In genomic region chr6:166275714-166276166, GRCh38 we compare ENCODE assay signal across 1 cellular context.
TF ChIP-seq lines count a peak whose summit lies in the region.

No MANE protein-coding gene starts in this region.

TF ChIP-seq in K562, 482 proteins besides CTCF, POLR2A, EP300 and RAD21 (continued from another document):
- no peak for TF ChIP-seq CEBPZ (IDR thresholded peaks at IDR 0.05; ENCODE audit: borderline replicate concordance, low read depth, low read length)
- no peak for TF ChIP-seq PTRF (tag; IDR thresholded peaks at IDR 0.05)
- TF ChIP-seq CTCFL (IDR thresholded peaks at IDR 0.05; ENCODE audit: borderline replicate concordance, insufficient read depth, low read depth, low read length, poor library complexity, severe bottlenecking) = peak; percentile 82
- no peak for TF ChIP-seq SAP30 (IDR thresholded peaks at IDR 0.05; ENCODE audit: borderline replicate concordance, insufficient read depth, low read depth, low read length, poor library complexity, severe bottlenecking)
- TF ChIP-seq ZNF609 (CRISPR knock-in tag; IDR thresholded peaks at IDR 0.05; ENCODE audit: borderline replicate concordance) = no peak
- no peak for TF ChIP-seq HDAC8 (tag; IDR thresholded peaks at IDR 0.05)
- TF ChIP-seq HMGN3 (IDR thresholded peaks at IDR 0.05; ENCODE audit: borderline replicate concordance, extremely low read depth, insufficient read length, low read depth, low read length) = no peak
- TF ChIP-seq XRCC5 (IDR thresholded peaks at IDR 0.05; ENCODE audit: low read depth, low read length) = peak; percentile 61; the same call in 1 of the 2 replicates
- no peak for TF ChIP-seq SRF (CRISPR knock-in tag; IDR thresholded peaks at IDR 0.05)
- TF ChIP-seq E2F6 (IDR thresholded peaks at IDR 0.05; ENCODE audit: borderline replicate concordance in 1 of 2, extremely low read depth in 1 of 2, insufficient read depth in 1 of 2, insufficient read length in 1 of 2, low read depth in 1 of 2, low read length in 1 of 2, poor library complexity in 1 of 2, severe bottlenecking in 1 of 2) = peak in 1 of 2 experiments; percentile 34
- no peak for TF ChIP-seq MTA1 (IDR thresholded peaks at IDR 0.05; ENCODE audit: borderline replicate concordance)
- TF ChIP-seq RREB1 (CRISPR knock-in tag; IDR thresholded peaks at IDR 0.05) = no peak
- TF ChIP-seq PCBP2 (IDR thresholded peaks at IDR 0.05; ENCODE audit: low read depth, low read length, poor library complexity, severe bottlenecking) = no peak
- peak; percentile 28 to 72; a peak in 2 of 4 replicates for TF ChIP-seq MAZ (CRISPR knock-in tag; conservative IDR thresholded peaks at IDR 0.05 in 1 of 2, IDR thresholded peaks at IDR 0.05 in 1 of 2)
- no peak for TF ChIP-seq POU5F1 (IDR thresholded peaks at IDR 0.05; ENCODE audit: borderline replicate concordance, low read depth, low read length, partially characterized antibody)
- peak in 1 of 3 experiments; percentile 55 for TF ChIP-seq YY1 (IDR thresholded peaks at IDR 0.05; ENCODE audit: borderline replicate concordance in 1 of 3, control insufficient read depth in 1 of 3, extremely low read depth in 1 of 3, insufficient read depth in 3 of 3, insufficient read length in 1 of 3, insufficient replicate concordance in 2 of 3, low read depth in 1 of 3, low read length in 2 of 3)
- no peak for TF ChIP-seq MCM5 (IDR thresholded peaks at IDR 0.05; ENCODE audit: low read depth)
- no peak for TF ChIP-seq TRIM28 (IDR thresholded peaks at IDR 0.05)
- TF ChIP-seq ZNF41 (CRISPR knock-in tag; conservative IDR thresholded peaks at IDR 0.05) = no peak
- peak; percentile 57; the same call in 1 of the 2 replicates for TF ChIP-seq BMI1 (IDR thresholded peaks at IDR 0.05; ENCODE audit: low read length)
- no peak for TF ChIP-seq ZNF277 (CRISPR knock-in tag; IDR thresholded peaks at IDR 0.05; ENCODE audit: borderline replicate concordance)
- no peak for TF ChIP-seq ZNF175 (CRISPR knock-in tag; IDR thresholded peaks at IDR 0.05; ENCODE audit: low read depth)
- no peak for TF ChIP-seq MEIS2 (IDR thresholded peaks at IDR 0.05; ENCODE audit: partially characterized antibody)
- TF ChIP-seq FOXM1 (IDR thresholded peaks at IDR 0.05; ENCODE audit: low read depth) = no peak
- TF ChIP-seq FOXM1 (CRISPR knock-in tag; IDR thresholded peaks at IDR 0.05; ENCODE audit: low read depth) = no peak
- no peak for TF ChIP-seq TBP (optimal IDR thresholded peaks at IDR 0.05; ENCODE audit: low read depth, low read length)
- no peak for TF ChIP-seq NCOA1 (IDR thresholded peaks at IDR 0.05; ENCODE audit: low read depth)
- TF ChIP-seq KDM1A (IDR thresholded peaks at IDR 0.05) = no peak
- TF ChIP-seq MYNN (IDR thresholded peaks at IDR 0.05) = no peak
- no peak for TF ChIP-seq MYNN (CRISPR knock-in tag; IDR thresholded peaks at IDR 0.05)
- no peak for TF ChIP-seq RFX7 (CRISPR knock-in tag; IDR thresholded peaks at IDR 0.05)
- TF ChIP-seq KAT2B (IDR thresholded peaks at IDR 0.05; ENCODE audit: low read depth, low read length) = no peak
- no peak for TF ChIP-seq CGGBP1 (CRISPR knock-in tag; IDR thresholded peaks at IDR 0.05)
TF ChIP-seq in K562: peak in this region for 29.
